ENCODE assay signal across 9 cellular contexts in genomic region chr7:92448185-92448747, GRCh38. TPM values are rescaled to one million over a fixed set of nuclear protein-coding genes. Genes with fewer than 3 reads are reported as not detected.
A peak's percentile ranks its signal among the peaks of the same experiment; 100 is the strongest.
DNase-seq lines count a peak whose midpoint lies in the region; ATAC-seq and TF ChIP-seq lines count a peak whose summit lies in the region.
"Had no signal": no experiment of that assay in that cellular context is flagged by ENCODE, and none has a peak within 500 bp of the region (broad histone marks: within the 10 kb centered on the region; RNA-seq: fewer than 3 reads in every experiment).

No MANE protein-coding gene starts in this region.

- H3K4me3 ChIP-seq in AG04450 (ENCODE audit: low read depth, low read length), result peak overlapping the region; percentile 84
- H3K4me3 ChIP-seq in lower lobe of right lung, result peak overlapping the region; percentile 98

- TF ChIP-seq CTCF in AG04450 (IDR thresholded peaks at IDR 0.05; ENCODE audit: low read depth, low read length), result peak; percentile 58
- peak; percentile 40 for TF ChIP-seq CTCF in lower lobe of right lung (IDR thresholded peaks at IDR 0.05)

- peak overlapping the region; percentile 86 for H3K4me3 Mint-ChIP-seq in activated CD4-positive, alpha-beta T cell treated with anti-CD3 and anti-CD28 coated beads for 36 hours

- peaks cover 23% of the 10 kb centered on the region for H3K36me3 Mint-ChIP-seq in activated CD4-positive, alpha-beta T cell treated with anti-CD3 and anti-CD28 coated beads for 36 hours (ENCODE audit: low read depth)

- TF ChIP-seq POLR2A in GM18505 (IDR thresholded peaks at IDR 0.05; ENCODE audit: borderline replicate concordance, extremely low read depth, insufficient read depth, insufficient read length), result peak; percentile 40

- intact Hi-C loops in activated CD4-positive, alpha-beta T cell treated with anti-CD3 and anti-CD28 coated beads for 36 hours (cut with DNase I, micrococcal nuclease), result loop anchor here (1.0 to 10.0 kb wide), 5 partner anchors 80 to 1183 kb away; partner anchors contain the start of genes ANKIB1 (in 1 of the 2), FZD1 (in 1 of the 2), KRIT1 (in 1 of the 2) and PEX1 (in 1 of the 2)
- intact Hi-C loops in lower lobe of right lung (cut with DNase I), result no loop called here

- POLR2A ChIA-PET in AG04450 (lab: Yijun Ruan, JAX), result interaction anchor here (0.6 kb wide), 2 partner anchors 11 to 225 kb away, joined by 5 read pairs; no protein-coding TSS in a partner anchor
- POLR2A ChIA-PET in activated CD4-positive, alpha-beta T cell treated with anti-CD3 and anti-CD28 coated beads for 36 hours (lab: Charles Lee), result interaction anchor here (0.6 to 2.7 kb wide), 10 partner anchors 24 to 1632 kb away, joined by 3 to 12 read pairs (median 6); partner anchors contain the start of genes ANKIB1, CYP51A1, KRIT1 and PEX1

- H3K27ac ChIP-seq in AG04450 (ENCODE audit: low read depth, low read length), result no peak overlapping the region
- H3K27ac ChIP-seq in lower lobe of right lung, result peak overlapping the region; percentile 99

- no peak for DNase-seq in AG04450 (ENCODE audit: low read depth, low spot score)
- peak; percentile 75 for DNase-seq in NCI-H2227 (lab: John Stamatoyannopoulos, UW; ENCODE audit: unreplicated experiment)
- peak; percentile 77 for DNase-seq in activated CD4-positive, alpha-beta T cell treated with anti-CD3 and anti-CD28 coated beads for 36 hours
- peak; percentile 32 to 78 for DNase-seq in dermis microvascular lymphatic vessel endothelial cell (ENCODE audit: low read depth in 2 of 2)
- peak; percentile 72 for DNase-seq in lower lobe of right lung
- peak; percentile 24 for DNase-seq in stimulated activated CD8-positive, alpha-beta memory T cell treated with anti-CD3 and anti-CD28 coated beads, Interleukin-15, amount 100 ng/mL, for 1 hour (ENCODE audit: low read depth)

- peak overlapping the region; percentile 84 for H3K27ac Mint-ChIP-seq in activated CD4-positive, alpha-beta T cell treated with anti-CD3 and anti-CD28 coated beads for 36 hours

- H3K9me3 ChIP-seq in AG04450 (ENCODE audit: control insufficient read depth, insufficient read depth, low read length), result no peaks in the 10 kb centered on the region; the same call in 1 of the 2 replicates
- no peaks in the 10 kb centered on the region for H3K9me3 ChIP-seq in lower lobe of right lung

- CTCF ChIA-PET in AG04450 (lab: Charles Lee), result interaction anchor here (1.1 to 6.1 kb wide), 19 partner anchors 8 to 618 kb away, joined by 3 to 101 read pairs (median 9); partner anchors contain the start of genes ANKIB1, KRIT1, LRRD1 and MTERF1
- CTCF ChIA-PET in activated CD4-positive, alpha-beta T cell treated with anti-CD3 and anti-CD28 coated beads for 36 hours (lab: Charles Lee), result interaction anchor here (0.6 to 4.8 kb wide), 17 partner anchors 10 to 619 kb away, joined by 3 to 93 read pairs (median 9); partner anchors contain the start of genes ANKIB1, CYP51A1, KRIT1 and LRRD1

- peaks cover 15% of the 10 kb centered on the region for H3K4me1 Mint-ChIP-seq in activated CD4-positive, alpha-beta T cell treated with anti-CD3 and anti-CD28 coated beads for 36 hours

- ATAC-seq in GM18505 (IDR thresholded peaks at IDR 0.05; ENCODE audit: unreplicated experiment), result peak; percentile 27
- ATAC-seq in HG03025 (IDR thresholded peaks at IDR 0.05; ENCODE audit: low FRiP score, unreplicated experiment), result peak; percentile 36
- peak; percentile 54 for ATAC-seq in activated CD4-positive, alpha-beta T cell treated with anti-CD3 and anti-CD28 coated beads for 36 hours
- ATAC-seq in lower lobe of right lung, result peak; percentile 75 to 82

- no peaks in the 10 kb centered on the region for H3K27me3 Mint-ChIP-seq in activated CD4-positive, alpha-beta T cell treated with anti-CD3 and anti-CD28 coated beads for 36 hours

- peaks cover 16% of the 10 kb centered on the region for H3K4me1 ChIP-seq in lower lobe of right lung

- H3K27me3 ChIP-seq in AG04450 (ENCODE audit: control insufficient read depth, insufficient read depth, low read length) (no peaks in the 10 kb centered on the region), lower lobe of right lung (ENCODE audit: low read depth) (no peaks in the 10 kb centered on the region)

- H3K36me3 ChIP-seq in lower lobe of right lung, result peaks cover 40% of the 10 kb centered on the region

- H3K9me3 Mint-ChIP-seq in activated CD4-positive, alpha-beta T cell treated with anti-CD3 and anti-CD28 coated beads for 36 hours (ENCODE audit: low read depth), result no peaks in the 10 kb centered on the region

RNA-seq across cellular contexts. Expression of gene GATAD1, which starts 1.0 kb away (rescaled TPM):
- 26.9 and 31.7 TPM in 2 replicates for polyA plus RNA-seq in AG04450 (2011; rRNA removed)
- polyA minus RNA-seq in AG04450 (2011; rRNA and poly(A)+ RNA removed), result 14.7 and 19.6 TPM in 2 replicates
- total RNA-seq in activated CD4-positive, alpha-beta T cell treated with anti-CD3 and anti-CD28 coated beads for 36 hours, result 10 to 100 TPM; 18.4 to 19.0 TPM
- 10.4 and 15.0 TPM in 2 replicates for total RNA-seq in dermis microvascular lymphatic vessel endothelial cell
- total RNA-seq in lower lobe of right lung, result 39.9 TPM

RNA-seq across cellular contexts. Expression of gene ERVW-1, which starts 29.5 kb away (rescaled TPM):
- not detected in 2 replicates for polyA plus RNA-seq in AG04450 (2011; rRNA removed)
- polyA minus RNA-seq in AG04450 (2011; rRNA and poly(A)+ RNA removed), result not detected in 2 replicates
- not detected for total RNA-seq in activated CD4-positive, alpha-beta T cell treated with anti-CD3 and anti-CD28 coated beads for 36 hours
- total RNA-seq in dermis microvascular lymphatic vessel endothelial cell, result not detected in 2 replicates
- total RNA-seq in lower lobe of right lung, result not detected
- total RNA-seq: T-helper 1 cell treated with Interleukin-12 subunit alpha and Interleukin-12 subunit beta and Interleukin-4 antibody, amounts not matched to agents 30 ng/mL and 1 ng/mL, for 36 hours had no signal

Comparison
In these comparisons a context has a peak if more than half of its experiments do, and no peak if none do; other contexts are left out.
1. ATAC-seq: peak in every context shown above with its lines; median percentile 78 in lower lobe of right lung; 54 in activated CD4-positive, alpha-beta T cell treated with anti-CD3 and anti-CD28 coated beads for 36 hours; 36 in HG03025; 27 in GM18505.